Comparison of ENCODE assay signal across 16 cellular contexts in genomic region chr5:1006656-1007071, GRCh38. TPM values are rescaled to one million over a fixed set of nuclear protein-coding genes. Genes with fewer than 3 reads are reported as not detected.
DNase-seq lines count a peak whose midpoint lies in the region; ATAC-seq and TF ChIP-seq lines count a peak whose summit lies in the region.
"Had no signal": no experiment of that assay in that cellular context is flagged by ENCODE, and none has a peak within 500 bp of the region (broad histone marks: within the 10 kb centered on the region; RNA-seq: fewer than 3 reads in every experiment).

No MANE protein-coding gene starts in this region.

- intact Hi-C loops in uterus (cut with DNase I; ENCODE audit: low total_unique reads): no loop called here

- no peaks in the 10 kb centered on the region for H3K9me3 ChIP-seq in uterus
- H3K9me3 ChIP-seq: body of pancreas had no signal

- TF ChIP-seq POLR2A in uterus (IDR thresholded peaks at IDR 0.05): no peak

- H3K4me1 Mint-ChIP-seq in neural crest cell: peaks cover 37% of the 10 kb centered on the region
- peaks cover 30 to 48% of the 10 kb centered on the region in 2 donors for H3K4me1 Mint-ChIP-seq in stimulated activated naive B cell treated with anti-CD40 and anti-IgM and Interleukin-4, amounts not matched to agents 10 μg/mL and 1 μg/mL and 100 μg/mL, for 72 hours

- no peak overlapping the region for H3K4me3 ChIP-seq in uterus
- H3K4me3 ChIP-seq: body of pancreas had no signal

- peaks cover 0 to 9% of the 10 kb centered on the region in 2 donors for H3K4me1 ChIP-seq in uterus

- peaks cover 44% of the 10 kb centered on the region for H3K27me3 Mint-ChIP-seq in neural crest cell (ENCODE audit: low read depth)
- peaks cover 69 to 80% of the 10 kb centered on the region in 2 donors for H3K27me3 Mint-ChIP-seq in stimulated activated naive B cell treated with anti-CD40 and anti-IgM and Interleukin-4, amounts not matched to agents 10 μg/mL and 1 μg/mL and 100 μg/mL, for 72 hours

- TF ChIP-seq CTCF in neural crest cell (conservative IDR thresholded peaks at IDR 0.05) (no peak), uterus (IDR thresholded peaks at IDR 0.05) (no peak)

- no peak overlapping the region for H3K27ac ChIP-seq in uterus
- H3K27ac ChIP-seq: body of pancreas had no signal

- H3K36me3 Mint-ChIP-seq in neural crest cell (ENCODE audit: low read depth): no peaks in the 10 kb centered on the region
- no peaks in the 10 kb centered on the region for H3K36me3 Mint-ChIP-seq in stimulated activated naive B cell treated with anti-CD40 and anti-IgM and Interleukin-4, amounts not matched to agents 10 μg/mL and 1 μg/mL and 100 μg/mL, for 72 hours

- no peak overlapping the region for H3K27ac Mint-ChIP-seq in neural crest cell (ENCODE audit: unreplicated experiment)
- no peak overlapping the region for H3K27ac Mint-ChIP-seq in stimulated activated naive B cell treated with anti-CD40 and anti-IgM and Interleukin-4, amounts not matched to agents 10 μg/mL and 1 μg/mL and 100 μg/mL, for 72 hours
- H3K27ac Mint-ChIP-seq: stimulated activated naive CD8-positive, alpha-beta T cell treated with anti-CD3 and anti-CD28 coated beads, Interleukin-15, Interleukin-2, amounts not matched to agents 100 ng/mL and 50 ng/mL, for 24 hours had no signal

- ATAC-seq in HG02588 (IDR thresholded peaks at IDR 0.05; ENCODE audit: unreplicated experiment): no peak
- ATAC-seq in stimulated activated naive B cell treated with anti-CD40 and anti-IgM and Interleukin-4, amounts not matched to agents 10 μg/mL and 1 μg/mL and 100 μg/mL, for 72 hours (replicated peaks): no peak
- ATAC-seq: body of pancreas, esophagus mucosa had no signal

- peaks cover 4 to 9% of the 10 kb centered on the region in 2 donors for H3K27me3 ChIP-seq in uterus

- no peaks in the 10 kb centered on the region for H3K9me3 Mint-ChIP-seq in neural crest cell
- no peaks in the 10 kb centered on the region for H3K9me3 Mint-ChIP-seq in stimulated activated naive B cell treated with anti-CD40 and anti-IgM and Interleukin-4, amounts not matched to agents 10 μg/mL and 1 μg/mL and 100 μg/mL, for 72 hours
- H3K9me3 Mint-ChIP-seq: stimulated activated naive CD8-positive, alpha-beta T cell treated with anti-CD3 and anti-CD28 coated beads, Interleukin-15, Interleukin-2, amounts not matched to agents 100 ng/mL and 50 ng/mL, for 24 hours had no signal

- peak; percentile 3 for DNase-seq in stimulated activated CD4-positive, alpha-beta T cell treated with anti-CD3 and anti-CD28 coated beads, Interleukin-15, amount 100 ng/mL, for 24 hours
- DNase-seq in stimulated activated CD4-positive, alpha-beta T cell treated with anti-CD3 and anti-CD28 coated beads, Interleukin-1b, Interleukin-23, amount 100 ng/mL, for 48 hours: no peak
- peak; percentile 39 for DNase-seq in activated CD8-positive, alpha-beta memory T cell treated with anti-CD3 and anti-CD28 coated beads, Interleukin-2, amount 50 U/mL, for 48 hours
- no peak for DNase-seq in neural crest cell (ENCODE audit: low read depth, low spot score)
- peak; percentile 3 to 8 for DNase-seq in uterus
- DNase-seq in medulla oblongata (ENCODE audit: extremely low spot score): no peak
- DNase-seq in stimulated activated naive B cell treated with anti-CD40 and anti-IgM and Interleukin-4, amounts not matched to agents 10 μg/mL and 1 μg/mL and 100 μg/mL, for 72 hours: no peak
- DNase-seq: activated CD4-positive, alpha-beta T cell treated with anti-CD3 and anti-CD28 coated beads, Interleukin-2, amount 50 U/mL, for 4 hours; activated gamma-delta T cell; DND-41; NCI-H2081 treated with DMSO at 0.1 percent for 48 hours; T-helper 9 cell had no signal

- H3K4me3 Mint-ChIP-seq in neural crest cell: peak overlapping the region; percentile 85
- no peak overlapping the region for H3K4me3 Mint-ChIP-seq in stimulated activated naive B cell treated with anti-CD40 and anti-IgM and Interleukin-4, amounts not matched to agents 10 μg/mL and 1 μg/mL and 100 μg/mL, for 72 hours
- H3K4me3 Mint-ChIP-seq: stimulated activated naive CD8-positive, alpha-beta T cell treated with anti-CD3 and anti-CD28 coated beads, Interleukin-15, Interleukin-2, amounts not matched to agents 100 ng/mL and 50 ng/mL, for 24 hours had no signal

- no peaks in the 10 kb centered on the region for H3K36me3 ChIP-seq in uterus

RNA-seq across cellular contexts. Expression of gene NKD2, which starts 1.9 kb away (rescaled TPM):
- total RNA-seq in neural crest cell (15.6 and 20.6 TPM in 2 replicates), uterus (10 to 100 TPM in 1 of 4 donors, 1 to 10 TPM in 1, not detected in 2; 2.5 to 11.1 TPM)

Comparison
In these comparisons a context has a peak if more than half of its experiments do, and no peak if none do; other contexts are left out.
1. DNase-seq: peak in stimulated activated CD4-positive, alpha-beta T cell treated with anti-CD3 and anti-CD28 coated beads, Interleukin-15, amount 100 ng/mL, for 24 hours (single experiment), activated CD8-positive, alpha-beta memory T cell treated with anti-CD3 and anti-CD28 coated beads, Interleukin-2, amount 50 U/mL, for 48 hours (single experiment) and uterus (2 of 2); none in stimulated activated CD4-positive, alpha-beta T cell treated with anti-CD3 and anti-CD28 coated beads, Interleukin-1b, Interleukin-23, amount 100 ng/mL, for 48 hours (single experiment), neural crest cell (single experiment), medulla oblongata (single experiment) and stimulated activated naive B cell treated with anti-CD40 and anti-IgM and Interleukin-4, amounts not matched to agents 10 μg/mL and 1 μg/mL and 100 μg/mL, for 72 hours (single experiment).